Comparison of ENCODE assay signal across 8 cellular contexts in the genomic region with DNA sequence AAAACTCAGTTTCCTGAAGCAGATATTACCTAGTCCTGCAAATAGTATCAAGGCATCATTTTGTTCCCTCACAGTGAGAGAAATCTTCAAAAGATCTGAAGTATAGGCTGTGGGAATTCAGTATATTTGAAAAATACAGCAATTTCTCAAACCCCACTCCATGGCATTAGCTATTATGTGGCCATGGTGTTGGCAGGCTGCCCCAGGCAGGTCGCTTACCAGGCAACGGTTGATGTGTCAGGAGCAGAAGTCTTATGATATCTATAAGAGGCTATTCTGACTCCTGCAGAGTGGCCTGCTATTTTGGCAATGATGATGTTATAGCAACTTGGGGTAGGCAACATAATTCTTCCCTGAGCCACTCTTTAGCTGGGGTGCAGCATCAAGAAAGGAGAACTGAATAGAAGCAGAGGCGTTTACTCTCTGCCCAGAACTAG.
DNase-seq lines count a peak whose midpoint lies in the region; ATAC-seq and TF ChIP-seq lines count a peak whose summit lies in the region.

No MANE protein-coding gene starts in this region.

- no peaks in the 10 kb centered on the region for H3K36me3 ChIP-seq in PC-9 (ENCODE audit: low read depth)

- POLR2A ChIA-PET in PC-9 (lab: Charles Lee; ENCODE audit: unreplicated experiment): no interaction called here

- TF ChIP-seq CTCF in PC-9 (conservative IDR thresholded peaks at IDR 0.05) (no peak), foreskin keratinocyte (conservative IDR thresholded peaks at IDR 0.05) (no peak), foreskin fibroblast (IDR thresholded peaks at IDR 0.05; ENCODE audit: low read depth, low read length) (no peak)

- intact Hi-C loops in PC-9 (cut with micrococcal nuclease; ENCODE audit: unreplicated experiment): no loop called here

- H3K4me1 ChIP-seq in PC-9 (replicated peaks; ENCODE audit: insufficient read depth) (no peaks in the 10 kb centered on the region), foreskin keratinocyte (no peaks in the 10 kb centered on the region)

- BruUV-seq in PC-9 (replicated peaks; lab: Mats Ljungman, UMichigan): no TSS peak

- DNase-seq in midbrain (lab: John Stamatoyannopoulos, UW): peak; percentile 60
- DNase-seq in PC-9: no peak
- DNase-seq in foreskin keratinocyte: no peak
- no peak for DNase-seq in foreskin fibroblast
- DNase-seq in cerebellar cortex (ENCODE audit: low spot score): no peak

- no peaks in the 10 kb centered on the region for H3K27me3 ChIP-seq in PC-9 (ENCODE audit: insufficient read depth, low read depth)
- H3K27me3 ChIP-seq in foreskin keratinocyte: no peaks in the 10 kb centered on the region

- H3K79me2 ChIP-seq in PC-9 (ENCODE audit: low read depth): no peaks in the 10 kb centered on the region

- H3K4me2 ChIP-seq in PC-9: no peak overlapping the region

- H3F3A ChIP-seq in PC-9 (ENCODE audit: insufficient read depth, low read depth): no peaks in the 10 kb centered on the region

- H3K4me3 ChIP-seq in PC-9: no peak overlapping the region
- no peak overlapping the region for H3K4me3 ChIP-seq in foreskin fibroblast (ENCODE audit: low read depth in 1 of 2, low read length in 2 of 2)

- H4K20me1 ChIP-seq in PC-9 (ENCODE audit: insufficient read depth): no peaks in the 10 kb centered on the region

- no peaks in the 10 kb centered on the region for H3K9me3 ChIP-seq in PC-9 (ENCODE audit: insufficient read depth, low read depth)

- H2AFZ ChIP-seq in PC-9: no peak overlapping the region

- peak overlapping the region; percentile 72 for H3K27ac ChIP-seq in angular gyrus (ENCODE audit: low read depth, low read length)
- H3K27ac ChIP-seq in PC-9: no peak overlapping the region
- no peak overlapping the region for H3K27ac ChIP-seq in foreskin keratinocyte

- no peaks in the 10 kb centered on the region for H3K9me2 ChIP-seq in PC-9 (ENCODE audit: insufficient read depth)

- ATAC-seq in GM19395 (IDR thresholded peaks at IDR 0.05; ENCODE audit: unreplicated experiment): peak; percentile 51
- peak; percentile 42 for ATAC-seq in HG03139 (IDR thresholded peaks at IDR 0.05; ENCODE audit: unreplicated experiment)
- no peak for ATAC-seq in foreskin keratinocyte

- CTCF ChIA-PET in PC-9 (lab: Charles Lee): no interaction called here
